ENCODE assay signal across 18 cellular contexts in genomic region chr3:15256861-15257341, GRCh38. TPM values are rescaled to one million over a fixed set of nuclear protein-coding genes. Genes with fewer than 3 reads are reported as not detected.
DNase-seq lines count a peak whose midpoint lies in the region; ATAC-seq, FAIRE-seq and TF ChIP-seq lines count a peak whose summit lies in the region.
"Had no signal": no experiment of that assay in that cellular context is flagged by ENCODE, and none has a peak within 500 bp of the region (broad histone marks: within the 10 kb centered on the region; RNA-seq: fewer than 3 reads in every experiment).

No MANE protein-coding gene starts in this region.

- H2AFZ ChIP-seq in HepG2 (ENCODE audit: low read length), result no peak overlapping the region

- H3K4me3 ChIP-seq in HepG2 (replicated peaks in 1 of 3; ENCODE audit: insufficient read depth in 1 of 3, low read depth in 2 of 3, low read length in 3 of 3), result no peak overlapping the region
- H3K4me3 ChIP-seq in right lobe of liver, result no peak overlapping the region
- H3K4me3 ChIP-seq: SK-N-MC had no signal

- no TSS peak for BruUV-seq in HepG2 (replicated peaks; lab: Mats Ljungman, UMichigan)

- TF ChIP-seq EP300 in HepG2 (IDR thresholded peaks at IDR 0.05; ENCODE audit: low read depth in 2 of 2, low read length in 2 of 2) (no peak), HepG2 (CRISPR knock-in tag; IDR thresholded peaks at IDR 0.05; ENCODE audit: borderline replicate concordance) (no peak)

- ATAC-seq in HepG2 (no peak), right lobe of liver (no peak), Right ventricle myocardium superior (ENCODE audit: poor library complexity) (peak; percentile 74), GM18511 (IDR thresholded peaks at IDR 0.05; ENCODE audit: unreplicated experiment) (no peak)
- ATAC-seq in natural killer cell treated with Interleukin-12 subunit alpha and Interleukin-12 subunit beta and Interleukin-15 and Interleukin-18, amount 100 ng/mL, for 72 hours, result peak in 1 of 2 donors; percentile 39

- WGBS in HepG2 (ENCODE audit: low lambda C conversion rate), result 91% methylated on average over 4 of the region's 8 CpGs
- WGBS in right lobe of liver (ENCODE audit: insufficient coverage, low coverage, low lambda C conversion rate, missing lambda C conversion rate), result no CpG with 5 or more reads among the region's 8 CpGs

- H3K4me2 ChIP-seq in HepG2 (ENCODE audit: low read depth, low read length), result no peak overlapping the region

- peaks cover 43% of the 10 kb centered on the region for H3K36me3 Mint-ChIP-seq in natural killer cell treated with Interleukin-12 subunit alpha and Interleukin-12 subunit beta and Interleukin-15 and Interleukin-18, amount 100 ng/mL, for 72 hours

- H3K4me1 ChIP-seq in HepG2 (ENCODE audit: insufficient read depth, low read length) (no peaks in the 10 kb centered on the region), right lobe of liver (no peaks in the 10 kb centered on the region)

- no peak for TF ChIP-seq CTCF in HepG2 (CRISPR knock-in tag; IDR thresholded peaks at IDR 0.05)
- TF ChIP-seq CTCF in right lobe of liver (IDR thresholded peaks at IDR 0.05), result no peak

- H3K27me3 ChIP-seq in HepG2 (ENCODE audit: control insufficient read depth in 1 of 2, insufficient read depth in 2 of 2, low read length in 2 of 2) (no peaks in the 10 kb centered on the region), right lobe of liver (no peaks in the 10 kb centered on the region)

- TF ChIP-seq RAD21 in HepG2 (CRISPR knock-in tag; IDR thresholded peaks at IDR 0.05), result no peak

- H3K9ac ChIP-seq in HepG2 (ENCODE audit: insufficient read depth, low read depth, low read length), result no peak overlapping the region

- H3K4me3 Mint-ChIP-seq in natural killer cell treated with Interleukin-12 subunit alpha and Interleukin-12 subunit beta and Interleukin-15 and Interleukin-18, amount 100 ng/mL, for 72 hours, result no peak overlapping the region
- H3K4me3 Mint-ChIP-seq: activated naive CD4-positive, alpha-beta T cell treated with anti-CD3 and anti-CD28 coated beads for 36 hours had no signal

- POLR2A ChIA-PET in HepG2 (lab: Yijun Ruan, JAX), result no interaction called here

- in situ Hi-C loops in HepG2 (cut with HindIII; ENCODE audit: extremely low pct_ligation_motif_present, low pct_unique_long_range_greater_than_20kb), result no loop called here

- no peaks in the 10 kb centered on the region for H4K20me1 ChIP-seq in HepG2 (ENCODE audit: insufficient read depth, low read length)

- no peak for TF ChIP-seq POLR2A in HepG2 (IDR thresholded peaks at IDR 0.05; ENCODE audit: insufficient read depth in 1 of 2, low read depth in 2 of 2, low read length in 2 of 2)
- TF ChIP-seq POLR2A in right lobe of liver (IDR thresholded peaks at IDR 0.05), result no peak

- no peak for FAIRE-seq in HepG2 (lab: Jason Lieb, UNC)

- H3K27ac ChIP-seq in HepG2 (ENCODE audit: extremely low read length, insufficient read depth, low read length), result no peak overlapping the region
- H3K27ac ChIP-seq in right lobe of liver, result no peak overlapping the region
- H3K27ac ChIP-seq: epithelial cell of prostate, SK-N-MC had no signal

- H3K36me3 ChIP-seq in HepG2 (replicated peaks in 1 of 2; ENCODE audit: control insufficient read depth in 1 of 2, insufficient read depth in 2 of 2, low read length in 2 of 2) (peaks cover 4 to 35% of the 10 kb centered on the region in 2 experiments; a peak in 2 of 5 replicates), right lobe of liver (peaks cover 0 to 75% (median 23%) of the 10 kb centered on the region in 4 donors)

- H3K79me2 ChIP-seq in HepG2 (ENCODE audit: insufficient read depth, low read length), result no peaks in the 10 kb centered on the region

- peaks cover 36 to 52% of the 10 kb centered on the region in 2 donors for H3K4me1 Mint-ChIP-seq in natural killer cell treated with Interleukin-12 subunit alpha and Interleukin-12 subunit beta and Interleukin-15 and Interleukin-18, amount 100 ng/mL, for 72 hours (ENCODE audit: low read depth in 2 of 2)

- DNase-seq in HepG2 (ENCODE audit: low spot score) (no peak), right lobe of liver (no peak), Right ventricle myocardium superior (no peak), T-helper 2 cell (no peak), NCI-H2107 (lab: John Stamatoyannopoulos, UW) (no peak), UCSD-AML1 (lab: John Stamatoyannopoulos, UW; ENCODE audit: unreplicated experiment) (no peak)
- no peak for DNase-seq in natural killer cell treated with Interleukin-12 subunit alpha and Interleukin-12 subunit beta and Interleukin-15 and Interleukin-18, amount 100 ng/mL, for 72 hours (ENCODE audit: low spot score)
- DNase-seq: activated naive CD4-positive, alpha-beta T cell treated with anti-CD3 and anti-CD28 coated beads for 36 hours; glutamatergic neuron; H7; islet precursor cell; NCI-H446; retina; stimulated activated CD4-positive, alpha-beta T cell treated with anti-CD3 and anti-CD28 coated beads, Interleukin-4, amount 100 ng/mL, for 24 hours had no signal

- H3K9me3 ChIP-seq in HepG2 (ENCODE audit: low read length), result no peaks in the 10 kb centered on the region
- H3K9me3 ChIP-seq in right lobe of liver, result no peaks in the 10 kb centered on the region

- H3K27ac Mint-ChIP-seq in natural killer cell treated with Interleukin-12 subunit alpha and Interleukin-12 subunit beta and Interleukin-15 and Interleukin-18, amount 100 ng/mL, for 72 hours, result peak overlapping the region; percentile 42 to 77

- CTCF ChIA-PET in HepG2 (lab: Yijun Ruan, JAX; ENCODE audit: low intra/inter-chr PET ratio, low total read pairs), result no interaction called here

- H3K9me3 Mint-ChIP-seq in natural killer cell treated with Interleukin-12 subunit alpha and Interleukin-12 subunit beta and Interleukin-15 and Interleukin-18, amount 100 ng/mL, for 72 hours, result no peaks in the 10 kb centered on the region
- H3K9me3 Mint-ChIP-seq: activated naive CD4-positive, alpha-beta T cell treated with anti-CD3 and anti-CD28 coated beads for 36 hours; IgD-negative memory B cell had no signal

- no peaks in the 10 kb centered on the region for H3K27me3 Mint-ChIP-seq in natural killer cell treated with Interleukin-12 subunit alpha and Interleukin-12 subunit beta and Interleukin-15 and Interleukin-18, amount 100 ng/mL, for 72 hours
- H3K27me3 Mint-ChIP-seq: IgD-negative memory B cell had no signal

- intact Hi-C loops in HepG2 (cut with micrococcal nuclease; ENCODE audit: unreplicated experiment), result no loop called here
- intact Hi-C loops in right lobe of liver (cut with DNase I), result no loop called here
- intact Hi-C loops in Right ventricle myocardium superior (cut with DNase I), result no loop called here

TF ChIP-seq in HepG2, 621 proteins besides CTCF, POLR2A, EP300 and RAD21:
- TF ChIP-seq AGO2 (optimal IDR thresholded peaks at IDR 0.05; ENCODE audit: low read depth, low read length), result peak; percentile 14
- no peak for TF ChIP-seq TIGD3 (CRISPR knock-in tag; IDR thresholded peaks at IDR 0.05; ENCODE audit: borderline replicate concordance)

RNA-seq across cellular contexts. Expression of gene CAPN7, which starts 50.9 kb away (rescaled TPM):
- total RNA-seq in HepG2 (2016; rRNA removed; fragmentation: Illumina TruSeq; extraction: Trizol), result 36.8 and 52.2 TPM in 2 replicates
- 12.2 and 14.2 TPM in 2 replicates for total RNA-seq in HepG2 (2016; cell fraction: cytosol; rRNA removed; fragmentation: Illumina TruSeq; extraction: Trizol; ENCODE audit: low read depth)
- 37.8 and 54.6 TPM in 2 replicates for total RNA-seq in HepG2 (2016; cell fraction: insoluble cytoplasmic fraction; rRNA removed; fragmentation: Illumina TruSeq; extraction: Trizol)
- 23.6 and 27.6 TPM in 2 replicates for total RNA-seq in HepG2 (2016; cell fraction: membrane; rRNA removed; fragmentation: Illumina TruSeq; extraction: Trizol)
- total RNA-seq in HepG2 (2016; cell fraction: nucleus; rRNA removed; fragmentation: Illumina TruSeq; extraction: Trizol), result 45.6 and 49.6 TPM in 2 replicates
- 15.7 and 16.7 TPM in 2 replicates for polyA plus RNA-seq in HepG2 (2011; rRNA removed)
- polyA plus RNA-seq in HepG2 (2011; cell fraction: cytosol; rRNA removed), result 9.4 and 11.4 TPM in 2 replicates
- polyA plus RNA-seq in HepG2 (2011; cell fraction: nucleus; rRNA removed), result 36.9 and 46.1 TPM in 2 replicates
- polyA plus RNA-seq in HepG2 (2012), result 22.7 and 25.6 TPM in 2 replicates
- 3.2 and 3.4 TPM in 2 replicates for polyA plus RNA-seq in HepG2 (2016; cell fraction: cytosol; fragmentation: Illumina TruSeq; extraction: Trizol; ENCODE audit: low read depth)
- polyA plus RNA-seq in HepG2 (2016; cell fraction: insoluble cytoplasmic fraction; fragmentation: Illumina TruSeq; extraction: Trizol; ENCODE audit: low read depth), result 35.3 and 39.5 TPM in 2 replicates
- 11.5 and 11.8 TPM in 2 replicates for polyA plus RNA-seq in HepG2 (2016; cell fraction: membrane; fragmentation: Illumina TruSeq; extraction: Trizol; ENCODE audit: low read depth)
- polyA plus RNA-seq in HepG2 (2016; cell fraction: nucleus; fragmentation: Illumina TruSeq; extraction: Trizol; ENCODE audit: insufficient read depth, low read depth), result 29.5 and 33.2 TPM in 2 replicates
- 20.1 and 20.5 TPM in 2 replicates for polyA minus RNA-seq in HepG2 (2011; rRNA and poly(A)+ RNA removed; ENCODE audit: low replicate concordance)
- 13.6 and 21.3 TPM in 2 replicates for polyA minus RNA-seq in HepG2 (2011; cell fraction: cytosol; rRNA and poly(A)+ RNA removed)
- polyA minus RNA-seq in HepG2 (2011; cell fraction: nucleus; rRNA and poly(A)+ RNA removed), result 94.9 and 101 TPM in 2 replicates
- 10 to 100 TPM; 20.1 to 32.8 (median 23.1) TPM for total RNA-seq in right lobe of liver
- 28.1 TPM for total RNA-seq in Right ventricle myocardium superior
- total RNA-seq in natural killer cell treated with Interleukin-12 subunit alpha and Interleukin-12 subunit beta and Interleukin-15 and Interleukin-18, amount 100 ng/mL, for 72 hours, result 10 to 100 TPM; 27.9 to 47.8 TPM
